ENCODE assay signal across 21 cellular contexts in genomic region chr4:23023121-23023520, GRCh38.
A peak's percentile ranks its signal among the peaks of the same experiment; 100 is the strongest.
DNase-seq lines count a peak whose midpoint lies in the region; ATAC-seq and TF ChIP-seq lines count a peak whose summit lies in the region.
"Had no signal": no experiment of that assay in that cellular context is flagged by ENCODE, and none has a peak within 500 bp of the region (broad histone marks: within the 10 kb centered on the region; RNA-seq: fewer than 3 reads in every experiment).

No MANE protein-coding gene starts in this region.

- H3K27ac ChIP-seq in neural progenitor cell (no peak overlapping the region), PC-9 (no peak overlapping the region)
- H3K27ac ChIP-seq: pancreas, right lobe of liver had no signal

- H3K4me1 ChIP-seq in neural progenitor cell (no peaks in the 10 kb centered on the region), PC-9 (replicated peaks; ENCODE audit: insufficient read depth) (peaks cover 16% of the 10 kb centered on the region)
- H3K4me1 ChIP-seq: pancreas, right lobe of liver had no signal

- intact Hi-C loops in PC-9 (cut with micrococcal nuclease; ENCODE audit: unreplicated experiment): loop anchor here (2.0 to 5.0 kb wide), 2 partner anchors 54 to 349 kb away; no protein-coding TSS in a partner anchor

- no peaks in the 10 kb centered on the region for H3K36me3 Mint-ChIP-seq in neural progenitor cell
- H3K36me3 Mint-ChIP-seq: CD8-positive, alpha-beta memory T cell; naive thymus-derived CD8-positive, alpha-beta T cell had no signal

- CTCF ChIA-PET in PC-9 (lab: Charles Lee): no interaction called here

- H2AFZ ChIP-seq in neural progenitor cell (replicated peaks) (no peak overlapping the region), PC-9 (no peak overlapping the region)

- no TSS peak for BruUV-seq in PC-9 (replicated peaks; lab: Mats Ljungman, UMichigan)

- H4K20me1 ChIP-seq in neural progenitor cell (ENCODE audit: low read depth) (no peaks in the 10 kb centered on the region), PC-9 (ENCODE audit: insufficient read depth) (no peaks in the 10 kb centered on the region)

- H3K4me3 Mint-ChIP-seq in neural progenitor cell: no peak overlapping the region
- H3K4me3 Mint-ChIP-seq: activated CD8-positive, alpha-beta T cell treated with anti-CD3 and anti-CD28 coated beads for 36 hours; CD8-positive, alpha-beta memory T cell; naive thymus-derived CD8-positive, alpha-beta T cell had no signal

- POLR2A ChIA-PET in PC-9 (lab: Charles Lee; ENCODE audit: unreplicated experiment): no interaction called here

- TF ChIP-seq CTCF in neural progenitor cell (IDR thresholded peaks at IDR 0.05) (no peak), PC-9 (conservative IDR thresholded peaks at IDR 0.05) (no peak)

- H3K9me3 ChIP-seq in neural progenitor cell (ENCODE audit: low read depth) (no peaks in the 10 kb centered on the region), PC-9 (ENCODE audit: insufficient read depth, low read depth) (peaks cover 4% of the 10 kb centered on the region; the same call in 1 of the 2 replicates)
- H3K9me3 ChIP-seq: pancreas, right lobe of liver had no signal

- H3K4me3 ChIP-seq in neural progenitor cell: no peak overlapping the region
- H3K4me3 ChIP-seq in PC-9: no peak overlapping the region
- H3K4me3 ChIP-seq: pancreas, right lobe of liver had no signal

- H3K9me2 ChIP-seq in PC-9 (ENCODE audit: insufficient read depth): no peaks in the 10 kb centered on the region

- peaks cover 3% of the 10 kb centered on the region for H3K9me3 Mint-ChIP-seq in neural progenitor cell
- H3K9me3 Mint-ChIP-seq: activated CD8-positive, alpha-beta T cell treated with anti-CD3 and anti-CD28 coated beads for 36 hours had no signal

- no peak overlapping the region for H3K27ac Mint-ChIP-seq in neural progenitor cell
- H3K27ac Mint-ChIP-seq: activated CD8-positive, alpha-beta T cell treated with anti-CD3 and anti-CD28 coated beads for 36 hours; naive thymus-derived CD8-positive, alpha-beta T cell had no signal

- H3K36me3 ChIP-seq in neural progenitor cell (no peaks in the 10 kb centered on the region), PC-9 (ENCODE audit: low read depth) (no peaks in the 10 kb centered on the region)
- H3K36me3 ChIP-seq: pancreas, right lobe of liver had no signal

- H3K9ac ChIP-seq in neural progenitor cell: no peak overlapping the region

- DNase-seq in AG08395 (ENCODE audit: low spot score): peak; percentile 18
- DNase-seq in GM03348 (ENCODE audit: low spot score): peak; percentile 9
- peak; percentile 29 for DNase-seq in NCI-H774 (lab: John Stamatoyannopoulos, UW)
- DNase-seq in myocyte (ENCODE audit: low read depth): peak; percentile 75
- no peak for DNase-seq in neural progenitor cell (ENCODE audit: low spot score)
- no peak for DNase-seq in PC-9
- DNase-seq: activated CD8-positive, alpha-beta T cell treated with anti-CD3 and anti-CD28 coated beads for 36 hours; activated naive CD4-positive, alpha-beta T cell; activated T-cell treated with anti-CD3 and anti-CD28 coated beads, Interleukin-2, amount 50 U/mL, for 1 hour; CD8-positive, alpha-beta memory T cell; dermis blood vessel endothelial cell; KG1; MV-4-11; naive thymus-derived CD8-positive, alpha-beta T cell; NCI-H2227 treated with DMSO at 0.1 percent for 48 hours; pancreas; right lobe of liver; RPMI8226; T-helper 9 cell had no signal

- no peak overlapping the region for H3K4me2 ChIP-seq in neural progenitor cell
- H3K4me2 ChIP-seq in PC-9: no peak overlapping the region

- H3K79me2 ChIP-seq in neural progenitor cell (ENCODE audit: low read depth) (no peaks in the 10 kb centered on the region), PC-9 (ENCODE audit: low read depth) (no peaks in the 10 kb centered on the region)

- H3K27me3 ChIP-seq in neural progenitor cell: no peaks in the 10 kb centered on the region
- H3K27me3 ChIP-seq in PC-9 (ENCODE audit: insufficient read depth, low read depth): no peaks in the 10 kb centered on the region
- H3K27me3 ChIP-seq: pancreas, right lobe of liver had no signal

- ATAC-seq in GM19467 (IDR thresholded peaks at IDR 0.05; ENCODE audit: unreplicated experiment): no peak
- ATAC-seq: activated CD8-positive, alpha-beta T cell treated with anti-CD3 and anti-CD28 coated beads for 36 hours; naive thymus-derived CD8-positive, alpha-beta T cell; pancreas; right lobe of liver; SK-N-SH treated with all-trans-retinoic acid at 6 μM for 48 hours had no signal

- no peaks in the 10 kb centered on the region for H3F3A ChIP-seq in neural progenitor cell (ENCODE audit: low read depth)
- peaks cover 6% of the 10 kb centered on the region; the same call in 1 of the 2 replicates for H3F3A ChIP-seq in PC-9 (ENCODE audit: insufficient read depth, low read depth)

- H3K4me1 Mint-ChIP-seq in neural progenitor cell: peaks cover 8% of the 10 kb centered on the region
- H3K4me1 Mint-ChIP-seq: CD8-positive, alpha-beta memory T cell; naive thymus-derived CD8-positive, alpha-beta T cell had no signal

- H3K27me3 Mint-ChIP-seq in neural progenitor cell (ENCODE audit: insufficient read depth, low read depth): no peaks in the 10 kb centered on the region
- H3K27me3 Mint-ChIP-seq: activated CD8-positive, alpha-beta T cell treated with anti-CD3 and anti-CD28 coated beads for 36 hours; CD8-positive, alpha-beta memory T cell had no signal

Comparison
In these comparisons a context has a peak if more than half of its experiments do, and no peak if none do; other contexts are left out.
1. DNase-seq: peak in AG08395 (single experiment), GM03348 (single experiment), NCI-H774 (single experiment) and myocyte (single experiment); none in neural progenitor cell (single experiment) and PC-9 (0 of 2).